ENCODE assay signal across 8 cellular contexts in genomic region chr5:172454355-172455086, GRCh38. TPM values are rescaled to one million over a fixed set of nuclear protein-coding genes. Genes with fewer than 3 reads are reported as not detected.
DNase-seq lines count a peak whose midpoint lies in the region; ATAC-seq, FAIRE-seq and TF ChIP-seq lines count a peak whose summit lies in the region.

SH3PXD2B (minus strand) TSS chr5:172454525; CDS start chr5:172454352, 173 bp downstream.

- no peak for TF ChIP-seq RAD21 in K562 (CRISPR knock-in tag; conservative IDR thresholded peaks at IDR 0.05 in 1 of 2, IDR thresholded peaks at IDR 0.05 in 1 of 2)

- H3K4me3 ChIP-seq in K562: peak within 1 kb of the TSS; percentile 40
- peak within 1 kb of the TSS; percentile 90 for H3K4me3 ChIP-seq in hepatocyte
- H3K4me3 ChIP-seq in rectal smooth muscle tissue (ENCODE audit: low read length): peak within 1 kb of the TSS; percentile 63

- peak; percentile 54 for ATAC-seq in HG02885 (IDR thresholded peaks at IDR 0.05; ENCODE audit: poor library complexity, unreplicated experiment)
- peak; percentile 82 for ATAC-seq in K562
- no peak for ATAC-seq in HG03139 (IDR thresholded peaks at IDR 0.05; ENCODE audit: unreplicated experiment)

- POLR2A ChIA-PET in K562 (lab: Yijun Ruan, JAX): interaction anchor here (1.0 kb wide), 1 partner anchor 18 kb away, joined by 3 read pairs; no protein-coding TSS in a partner anchor

- no peak for TF ChIP-seq POLR2A in K562 (conservative IDR thresholded peaks at IDR 0.05)

- TF ChIP-seq CTCF in K562 (IDR thresholded peaks at IDR 0.05 in 2 of 3, conservative IDR thresholded peaks at IDR 0.05 in 1 of 3; ENCODE audit: insufficient read depth in 2 of 3, low read depth in 1 of 3, low read length in 3 of 3) (no peak), hepatocyte (IDR thresholded peaks at IDR 0.05; ENCODE audit: poor library complexity) (no peak)

- peaks cover 5 to 42% of the 10 kb centered on the region in 2 experiments; a peak in 4 of 5 replicates for H3K27me3 ChIP-seq in K562 (ENCODE audit: control insufficient read depth in 2 of 2, insufficient read depth in 2 of 2, low read length in 2 of 2)
- no peaks in the 10 kb centered on the region for H3K27me3 ChIP-seq in hepatocyte
- H3K27me3 ChIP-seq in rectal smooth muscle tissue (ENCODE audit: control insufficient read depth, insufficient read depth, low read length): no peaks in the 10 kb centered on the region

- H3K36me3 ChIP-seq in K562 (ENCODE audit: control insufficient read depth, insufficient read depth, low read length) (no peaks in the 10 kb centered on the region), hepatocyte (replicated peaks; ENCODE audit: insufficient read depth, low read depth) (no peaks in the 10 kb centered on the region), rectal smooth muscle tissue (ENCODE audit: control insufficient read depth, insufficient read depth, low read length) (no peaks in the 10 kb centered on the region)

- no peaks in the 10 kb centered on the region for H3K9me1 ChIP-seq in K562 (ENCODE audit: control insufficient read depth, insufficient read depth, low read length)

- H3K9me2 ChIP-seq in hepatocyte (replicated peaks; ENCODE audit: insufficient read depth): no peaks in the 10 kb centered on the region

- H3K9ac ChIP-seq in K562 (ENCODE audit: insufficient read depth in 1 of 2, low read depth in 2 of 2, low read length in 2 of 2) (peak within 1 kb of the TSS; percentile 36 to 85; a peak in 3 of 4 replicates), rectal smooth muscle tissue (ENCODE audit: low read length) (peak within 1 kb of the TSS; percentile 45)

- H3K4me2 ChIP-seq in K562 (ENCODE audit: insufficient read depth, low read length) (peak within 1 kb of the TSS; percentile 54), hepatocyte (peak within 1 kb of the TSS; percentile 88)

- H3K27ac ChIP-seq in K562 (ENCODE audit: extremely low read depth, low read depth, low read length) (no peak within 1 kb of the TSS), hepatocyte (peak within 1 kb of the TSS; percentile 93), rectal smooth muscle tissue (ENCODE audit: low read depth, low read length) (peak within 1 kb of the TSS; percentile 77)

- peak within 1 kb of the TSS; percentile 87 for H2AFZ ChIP-seq in K562 (ENCODE audit: low read depth, low read length)
- H2AFZ ChIP-seq in hepatocyte: peak within 1 kb of the TSS; percentile 89

- DNase-seq in DMS114 treated with DMSO at 0.1 percent for 48 hours (lab: John Stamatoyannopoulos, UW; ENCODE audit: unreplicated experiment): peak; percentile 57
- peak; percentile 70 for DNase-seq in SHP77 treated with DMSO at 0.1 percent for 48 hours (lab: John Stamatoyannopoulos, UW)
- DNase-seq in K562 (ENCODE audit: extremely low read depth in 1 of 4, low spot score in 3 of 4): peak; percentile 59 to 90 (median 80)
- peak; percentile 84 for DNase-seq in hepatocyte (ENCODE audit: low spot score)
- DNase-seq in pons (ENCODE audit: low spot score): no peak

- H3K4me1 ChIP-seq in K562 (replicated peaks in 1 of 2; ENCODE audit: control insufficient read depth in 2 of 2, insufficient read depth in 2 of 2, low read length in 2 of 2) (peaks cover 3 to 12% of the 10 kb centered on the region in 2 experiments; a peak in 3 of 5 replicates), hepatocyte (ENCODE audit: insufficient read depth) (peaks cover 18% of the 10 kb centered on the region), rectal smooth muscle tissue (ENCODE audit: control insufficient read depth, insufficient read depth, low read length) (peaks cover 31% of the 10 kb centered on the region)

- intact Hi-C loops in K562 (cut with micrococcal nuclease): loop anchor here (10.0 kb wide), 1 partner anchor 350 kb away; no protein-coding TSS in a partner anchor

- FAIRE-seq in K562 (lab: Jason Lieb, UNC): peak; percentile 37

- WGBS in K562 (ENCODE audit: insufficient coverage, low coverage, missing lambda C conversion rate): 9% methylated on average over 25 of the region's 90 CpGs
- 8% methylated on average over 28 of the region's 90 CpGs for WGBS in hepatocyte (ENCODE audit: low lambda C conversion rate, missing lambda C conversion rate)

- peaks cover 16% of the 10 kb centered on the region for H4K20me1 ChIP-seq in K562 (replicated peaks; ENCODE audit: control insufficient read depth, insufficient read depth, low read length)
- H4K20me1 ChIP-seq in hepatocyte (ENCODE audit: insufficient read depth, poor library complexity, severe bottlenecking): peaks cover 16% of the 10 kb centered on the region

- CTCF ChIA-PET in K562 (lab: Yijun Ruan, JAX; ENCODE audit: low intra/inter-chr PET ratio): no interaction called here

- TF ChIP-seq EP300 in K562 (IDR thresholded peaks at IDR 0.05; ENCODE audit: low read length): no peak

- no TSS peak for BruUV-seq in K562 (replicated peaks; lab: Mats Ljungman, UMichigan)

- H3K79me2 ChIP-seq in K562 (ENCODE audit: control insufficient read depth, insufficient read depth, low read length) (no peaks in the 10 kb centered on the region), hepatocyte (peaks cover 37% of the 10 kb centered on the region)

- H3K9me3 ChIP-seq in K562 (replicated peaks; ENCODE audit: control insufficient read depth, insufficient read depth, low read depth, low read length) (no peaks in the 10 kb centered on the region), hepatocyte (ENCODE audit: low read depth) (no peaks in the 10 kb centered on the region)

- in situ Hi-C loops in K562 (cut with MboI): loop anchor here (10.0 kb wide), 1 partner anchor 350 kb away; no protein-coding TSS in a partner anchor

TF ChIP-seq in K562, 482 proteins besides CTCF, POLR2A, EP300 and RAD21 (continues in another document):
- peak; percentile 43 for TF ChIP-seq MAX (CRISPR knock-in tag; IDR thresholded peaks at IDR 0.05)
- TF ChIP-seq ZBED1 (IDR thresholded peaks at IDR 0.05): no peak
- TF ChIP-seq CXXC5 (CRISPR knock-in tag; IDR thresholded peaks at IDR 0.05): peak; percentile 51; the same call in 1 of the 2 replicates
- TF ChIP-seq FIP1L1 (IDR thresholded peaks at IDR 0.05; ENCODE audit: low read depth, low read length, poor library complexity, severe bottlenecking): no peak

RNA-seq across cellular contexts. Expression of gene SH3PXD2B, which starts in this region (rescaled TPM):
- total RNA-seq in K562 (2011; cell fraction: chromatin; rRNA removed; ENCODE audit: low replicate concordance): 0.21 and 0.25 TPM in 2 replicates
- 0.17 and 0.26 TPM in 2 replicates for total RNA-seq in K562 (2011; cell fraction: nucleolus; rRNA removed)
- total RNA-seq in K562 (2011; cell fraction: nucleoplasm; rRNA removed): 0.08 and 0.44 TPM in 2 replicates
- 0.12 and 0.41 TPM in 2 replicates for total RNA-seq in K562 (2014; rRNA removed)
- total RNA-seq in K562 (2014; rRNA removed; fragmentation: Illumina TruSeq; extraction: Trizol): 0.04 and 0.10 TPM in 2 replicates
- total RNA-seq in K562 (2015; rRNA removed; fragmentation: Illumina TruSeq; extraction: Trizol): 0.29 and 0.34 TPM in 2 replicates
- total RNA-seq in K562 (2021): 0.49 and 0.66 TPM in 2 replicates
- polyA plus RNA-seq in K562 (2011; rRNA removed): 0.07 TPM in 2 replicates
- polyA plus RNA-seq in K562 (2011; cell fraction: cytosol; rRNA removed): 0.01 and 0.72 TPM in 2 replicates
- 0.07 and 0.09 TPM in 2 replicates for polyA plus RNA-seq in K562 (2011; cell fraction: nucleus; rRNA removed)
- 0.35 and 0.53 TPM in 2 replicates for polyA plus RNA-seq in K562 (2012)
- 0.19 and 0.28 TPM in 2 replicates for polyA plus RNA-seq in K562 (2014; fragmentation: Illumina TruSeq; extraction: Trizol)
- under 1 TPM; 0.11 to 0.17 TPM for polyA plus RNA-seq in K562 (2014; fragmentation: Nextera tagmentation; extraction: Ambion mirVana)
- 0.13 and 0.21 TPM in 2 replicates for polyA plus RNA-seq in K562 (2014; rRNA removed)
- 0.12 TPM in 1 of 2 replicates, not detected in the other for polyA minus RNA-seq in K562 (2011; rRNA and poly(A)+ RNA removed)
- polyA minus RNA-seq in K562 (2011; cell fraction: cytosol; rRNA and poly(A)+ RNA removed): 0.76 TPM in 1 of 2 replicates, not detected in the other
- 0.11 and 0.13 TPM in 2 replicates for polyA minus RNA-seq in K562 (2011; cell fraction: nucleus; rRNA and poly(A)+ RNA removed)
- total RNA-seq in hepatocyte: 23.0 and 28.5 TPM in 2 replicates
- 27.8 and 33.5 TPM in 2 replicates for polyA plus RNA-seq in hepatocyte

Comparison
In these comparisons a context has a peak if more than half of its experiments do, and no peak if none do; other contexts are left out.
1. RNA of gene SH3PXD2B (total RNA-seq): 23.0 to 28.5 TPM in hepatocyte; 0.04 to 0.66 TPM in K562; every median in the first group is over 10 times any median in the second.
2. RNA of gene SH3PXD2B (polyA plus RNA-seq): 27.8 to 33.5 TPM in hepatocyte; 0.01 to 0.72 TPM in K562; every median in the first group is over 10 times any median in the second.
3. Peak in DNase-seq, ATAC-seq, H3K4me3 ChIP-seq, H3K9ac ChIP-seq and H3K4me2 ChIP-seq in K562; RNA of the gene not detected or under 1 TPM.
4. H3K4me3 ChIP-seq: peak in every context shown above with its lines; median percentile 90 in hepatocyte; 63 in rectal smooth muscle tissue; 40 in K562.